In the genomic region with DNA sequence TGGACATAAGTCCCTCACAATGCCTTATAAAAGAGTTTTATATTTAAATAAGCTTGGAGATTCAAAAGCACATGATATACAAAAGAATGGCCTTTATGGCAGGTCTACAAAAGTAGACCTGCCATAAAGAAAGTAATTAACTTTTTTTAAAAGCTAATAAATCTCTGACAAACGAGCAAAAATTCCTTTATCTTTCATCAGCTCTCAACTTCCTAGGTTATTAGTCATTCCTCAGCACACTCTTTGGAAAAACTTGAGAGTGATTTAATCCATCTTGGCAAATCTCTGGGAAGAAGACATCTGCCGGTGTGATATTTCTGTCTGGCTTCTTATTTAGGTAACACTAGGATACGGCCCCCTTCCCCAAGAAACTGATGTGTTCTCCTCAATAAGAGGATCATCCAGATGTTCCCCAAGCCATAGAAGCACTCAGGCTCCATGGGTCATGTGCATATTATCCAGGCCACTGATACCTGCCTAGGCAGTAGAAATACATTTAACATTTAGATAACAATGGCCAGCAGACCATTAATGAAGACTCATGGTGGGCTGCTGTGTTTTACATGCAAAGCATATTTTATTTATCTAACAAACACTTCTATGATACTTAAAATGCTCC, we compare ENCODE assay signal across 19 cellular contexts.
DNase-seq lines count a peak whose midpoint lies in the region; TF ChIP-seq lines count a peak whose summit lies in the region.
"Had no signal": no experiment of that assay in that cellular context is flagged by ENCODE, and none has a peak within 500 bp of the region (broad histone marks: within the 10 kb centered on the region; RNA-seq: fewer than 3 reads in every experiment).

No MANE protein-coding gene starts in this region.

- CTCF ChIA-PET in PC-9 (lab: Charles Lee): no interaction called here

- no peak overlapping the region for H3K18ac ChIP-seq in mesenchymal stem cell (ENCODE audit: low read depth in 1 of 2, low read length in 2 of 2)

- H3K9ac ChIP-seq in GM23248 (no peak overlapping the region), mesenchymal stem cell (ENCODE audit: low read length) (no peak overlapping the region)
- H3K9ac ChIP-seq: parathyroid adenoma had no signal

- H3K36me3 ChIP-seq in GM23248 (ENCODE audit: low read depth) (no peaks in the 10 kb centered on the region), PC-9 (ENCODE audit: low read depth) (no peaks in the 10 kb centered on the region), mesenchymal stem cell (ENCODE audit: control insufficient read depth in 1 of 2, insufficient read depth in 2 of 2, low read depth in 1 of 2, low read length in 2 of 2) (no peaks in the 10 kb centered on the region)
- H3K36me3 ChIP-seq: lower lobe of right lung had no signal

- no peak for TF ChIP-seq CTCF in PC-9 (conservative IDR thresholded peaks at IDR 0.05)
- TF ChIP-seq CTCF in choroid plexus epithelial cell (conservative IDR thresholded peaks at IDR 0.05; ENCODE audit: low read depth, low read length): no peak

- in situ Hi-C loops in GM23248 (cut with MboI): no loop called here

- peaks cover 11% of the 10 kb centered on the region for H3K79me1 ChIP-seq in mesenchymal stem cell (replicated peaks; ENCODE audit: low read length, poor library complexity, severe bottlenecking)

- no peaks in the 10 kb centered on the region for H3K9me3 ChIP-seq in GM23248 (ENCODE audit: low read depth)
- H3K9me3 ChIP-seq in PC-9 (ENCODE audit: insufficient read depth, low read depth): peaks cover 4% of the 10 kb centered on the region; the same call in 1 of the 2 replicates
- no peaks in the 10 kb centered on the region for H3K9me3 ChIP-seq in mesenchymal stem cell (ENCODE audit: control insufficient read depth, low read length)
- H3K9me3 ChIP-seq: lower lobe of right lung had no signal

- no peak overlapping the region for H2AK5ac ChIP-seq in mesenchymal stem cell (ENCODE audit: low read length, severe bottlenecking)

- H3K4me1 ChIP-seq in GM23248 (ENCODE audit: insufficient read depth): peaks cover 15% of the 10 kb centered on the region
- peaks cover 15% of the 10 kb centered on the region for H3K4me1 ChIP-seq in PC-9 (replicated peaks; ENCODE audit: insufficient read depth)
- peaks cover 5% of the 10 kb centered on the region for H3K4me1 ChIP-seq in mesenchymal stem cell (ENCODE audit: control insufficient read depth, insufficient read depth, low read depth, low read length)
- H3K4me1 ChIP-seq: foreskin keratinocyte, lower lobe of right lung, parathyroid adenoma had no signal

- no peak overlapping the region for H4K8ac ChIP-seq in mesenchymal stem cell (ENCODE audit: low read length)

- POLR2A ChIA-PET in PC-9 (lab: Charles Lee; ENCODE audit: unreplicated experiment): no interaction called here

- no peak overlapping the region for H2BK12ac ChIP-seq in mesenchymal stem cell (ENCODE audit: low read length in 2 of 2)

- H3K14ac ChIP-seq in mesenchymal stem cell (ENCODE audit: low read length in 2 of 2): no peak overlapping the region

- no peaks in the 10 kb centered on the region for H3K27me3 ChIP-seq in GM23248 (replicated peaks; ENCODE audit: insufficient read depth)
- no peaks in the 10 kb centered on the region for H3K27me3 ChIP-seq in PC-9 (ENCODE audit: insufficient read depth, low read depth)
- no peaks in the 10 kb centered on the region for H3K27me3 ChIP-seq in mesenchymal stem cell (ENCODE audit: control insufficient read depth in 1 of 2, insufficient read depth in 1 of 2, low read length in 2 of 2)
- H3K27me3 ChIP-seq: foreskin keratinocyte had no signal

- H3F3A ChIP-seq in GM23248 (ENCODE audit: insufficient read depth) (no peaks in the 10 kb centered on the region), PC-9 (ENCODE audit: insufficient read depth, low read depth) (peaks cover 9% of the 10 kb centered on the region; the same call in 1 of the 2 replicates)

- H3K27ac ChIP-seq in GM23248 (no peak overlapping the region), PC-9 (peak overlapping the region; percentile 64), mesenchymal stem cell (ENCODE audit: low read length, poor library complexity, severe bottlenecking) (peak overlapping the region; percentile 69)
- H3K27ac ChIP-seq: foreskin keratinocyte, lower lobe of right lung, parathyroid adenoma had no signal

- H2BK120ac ChIP-seq in mesenchymal stem cell (ENCODE audit: low read depth, low read length): no peak overlapping the region

- H3K23ac ChIP-seq in mesenchymal stem cell (ENCODE audit: low read length in 2 of 2): no peak overlapping the region

- H3K4me2 ChIP-seq in GM23248 (ENCODE audit: unreplicated experiment) (peak overlapping the region; percentile 73), PC-9 (peak overlapping the region; percentile 35), mesenchymal stem cell (ENCODE audit: low read length, poor library complexity, severe bottlenecking) (peak overlapping the region; percentile 18)

- H2AFZ ChIP-seq in GM23248 (no peak overlapping the region), PC-9 (no peak overlapping the region; the same call in 1 of the 2 replicates), mesenchymal stem cell (ENCODE audit: low read depth, low read length) (no peak overlapping the region)
- H2AFZ ChIP-seq: parathyroid adenoma had no signal

- H3K9me2 ChIP-seq in GM23248 (ENCODE audit: insufficient read depth): no peaks in the 10 kb centered on the region
- no peaks in the 10 kb centered on the region; the same call in 1 of the 2 replicates for H3K9me2 ChIP-seq in PC-9 (ENCODE audit: insufficient read depth)

- 2 to 3% methylated on average over 3 of the region's 3 CpGs for WGBS in GM23248 (ENCODE audit: low coverage in 1 of 2, low lambda C conversion rate in 2 of 2, missing lambda C conversion rate in 2 of 2), 2 experiments
- WGBS in mesenchymal stem cell: 19% methylated on average over 3 of the region's 3 CpGs

- H3K79me2 ChIP-seq in GM23248 (ENCODE audit: insufficient read depth): peaks cover 89% of the 10 kb centered on the region
- peaks cover 4% of the 10 kb centered on the region; the same call in 1 of the 2 replicates for H3K79me2 ChIP-seq in PC-9 (ENCODE audit: low read depth)
- H3K79me2 ChIP-seq: parathyroid adenoma had no signal

- no peak overlapping the region for H3K4ac ChIP-seq in mesenchymal stem cell (ENCODE audit: low read depth in 1 of 2, low read length in 2 of 2)

- H4K91ac ChIP-seq in mesenchymal stem cell (ENCODE audit: low read length): no peak overlapping the region

- BruUV-seq in PC-9 (replicated peaks; lab: Mats Ljungman, UMichigan): no TSS peak

- H3K4me3 ChIP-seq in GM23248 (0 out of 2 replicates have a peak overlapping the region, but pooled peaks have one; percentile 13), PC-9 (no peak overlapping the region), choroid plexus epithelial cell (ENCODE audit: low read depth, low read length) (no peak overlapping the region), mesenchymal stem cell (ENCODE audit: insufficient read depth in 1 of 2, low read depth in 1 of 2, low read length in 2 of 2) (no peak overlapping the region)
- H3K4me3 ChIP-seq: K562, lower lobe of right lung had no signal

- intact Hi-C loops in PC-9 (cut with micrococcal nuclease; ENCODE audit: unreplicated experiment): no loop called here

- H2BK5ac ChIP-seq in mesenchymal stem cell (ENCODE audit: low read depth, low read length, poor library complexity, severe bottlenecking): no peak overlapping the region

- DNase-seq in GM23248: peak; percentile 76
- DNase-seq in PC-9: peak in 1 of 2 experiments; percentile 85
- peak; percentile 66 for DNase-seq in choroid plexus epithelial cell (ENCODE audit: low read depth)
- DNase-seq in mesenchymal stem cell: peak; percentile 72
- no peak for DNase-seq in NCI-H1694 (lab: John Stamatoyannopoulos, UW)
- no peak for DNase-seq in globus pallidus (ENCODE audit: low spot score)
- no peak for DNase-seq in activated T-cell treated with anti-CD3 and anti-CD28 coated beads, Interleukin-2, amount 50 U/mL, for 1 hour
- no peak for DNase-seq in stimulated activated naive CD4-positive, alpha-beta T cell treated with Interleukin-2 at 50 U/mL for 16 hours (lab: John Stamatoyannopoulos, UW)
- DNase-seq: activated CD4-positive, alpha-beta memory T cell treated with anti-CD3 and anti-CD28 coated beads for 36 hours; activated naive CD8-positive, alpha-beta T cell treated with anti-CD3 and anti-CD28 coated beads for 36 hours; activated T-cell treated with anti-CD3 and anti-CD28 coated beads, Interleukin-2, amount 50 U/mL, for 72 hours; COR-L47; lower lobe of right lung; NCI-H1092 treated with DMSO at 0.1 percent for 48 hours; NCI-H774; stimulated activated CD4-positive, alpha-beta T cell treated with anti-CD3 and anti-CD28 coated beads, Interleukin-4, amount 100 ng/mL, for 24 hours had no signal

- H2BK15ac ChIP-seq in mesenchymal stem cell (ENCODE audit: low read depth, poor library complexity, severe bottlenecking): no peak overlapping the region

- H4K20me1 ChIP-seq in GM23248 (ENCODE audit: insufficient read depth) (no peaks in the 10 kb centered on the region), PC-9 (ENCODE audit: insufficient read depth) (no peaks in the 10 kb centered on the region)

Comparison
In these comparisons a context has a peak if more than half of its experiments do, and no peak if none do; other contexts are left out.
1. DNase-seq: peak in GM23248 (single experiment), choroid plexus epithelial cell (single experiment) and mesenchymal stem cell (single experiment); none in NCI-H1694 (single experiment), globus pallidus (single experiment), activated T-cell treated with anti-CD3 and anti-CD28 coated beads, Interleukin-2, amount 50 U/mL, for 1 hour (single experiment) and stimulated activated naive CD4-positive, alpha-beta T cell treated with Interleukin-2 at 50 U/mL for 16 hours (single experiment).
2. H3K4me2 ChIP-seq: peak in every context shown above with its lines; median percentile 73 in GM23248; 35 in PC-9; 18 in mesenchymal stem cell.